ENCODE assay signal across 7 cellular contexts in the genomic region with DNA sequence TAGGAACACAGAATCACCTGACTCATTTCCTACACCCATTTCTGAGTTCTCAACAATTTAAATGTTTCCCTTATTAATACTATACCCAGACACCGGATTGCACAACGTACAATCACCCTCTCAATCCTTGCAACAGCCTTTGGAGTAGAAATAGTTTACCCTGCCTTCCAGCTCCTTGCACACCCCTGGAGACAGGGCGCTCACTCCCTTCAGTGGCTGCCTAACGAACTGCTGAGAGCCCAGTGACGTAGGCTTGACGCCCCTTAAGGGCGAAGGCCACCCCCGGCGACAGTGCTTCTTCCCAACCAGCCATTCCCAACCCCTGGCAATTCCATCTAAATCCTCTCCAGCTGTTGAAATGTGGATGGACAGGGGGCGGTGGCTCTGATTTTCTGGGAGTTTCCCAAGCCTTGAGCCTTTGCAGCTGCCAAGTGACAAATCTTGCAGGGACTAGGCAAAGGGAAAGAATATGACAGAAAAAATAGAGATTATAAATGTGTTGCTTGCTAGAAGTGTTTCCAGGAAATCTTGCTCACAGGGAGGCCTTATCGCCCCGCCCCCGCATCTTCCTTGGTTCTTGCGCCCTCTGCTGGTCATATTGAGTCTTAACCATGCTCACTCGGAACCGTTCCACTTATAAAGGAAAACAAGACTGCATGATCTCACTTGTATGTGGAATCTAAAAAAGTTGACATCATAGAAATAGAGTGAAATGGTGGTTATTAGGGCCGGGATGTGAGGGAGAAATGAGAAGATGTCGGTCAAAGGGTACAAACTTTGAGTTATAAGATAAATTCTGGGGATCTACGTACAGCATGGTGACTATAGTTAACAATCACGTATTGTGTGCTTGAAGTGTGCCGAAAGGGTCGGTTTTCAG. TPM values are rescaled to one million over a fixed set of nuclear protein-coding genes. Genes with fewer than 3 reads are reported as not detected.
DNase-seq lines count a peak whose midpoint lies in the region; TF ChIP-seq lines count a peak whose summit lies in the region.

No MANE protein-coding gene starts in this region.

- DNase-seq in NCI-H1092 treated with DMSO at 0.1 percent for 48 hours (lab: John Stamatoyannopoulos, UW) (peak; percentile 86), SKM-1 treated with dmso at 0.1 percent for 144 hours (lab: John Stamatoyannopoulos, UW; ENCODE audit: unreplicated experiment) (peak; percentile 61), glutamatergic neuron (peak; percentile 79), posterior vena cava (ENCODE audit: low spot score) (peak; percentile 93), ureter (ENCODE audit: low spot score) (peak; percentile 89)

- peak; percentile 63 for TF ChIP-seq CTCF in GM12875 (IDR thresholded peaks at IDR 0.05; ENCODE audit: borderline replicate concordance, insufficient read depth, low read depth, low read length)
- peak; percentile 83 for TF ChIP-seq CTCF in glutamatergic neuron (IDR thresholded peaks at IDR 0.05; ENCODE audit: partially characterized antibody, unreplicated experiment)

- no peaks in the 10 kb centered on the region for H3K36me3 Mint-ChIP-seq in activated naive CD4-positive, alpha-beta T cell treated with anti-CD3 and anti-CD28 coated beads, Interleukin-2, amount 50 U/mL, for 24 hours
- no peaks in the 10 kb centered on the region for H3K36me3 Mint-ChIP-seq in glutamatergic neuron (ENCODE audit: unreplicated experiment)

- no peaks in the 10 kb centered on the region for H3K9me3 Mint-ChIP-seq in activated naive CD4-positive, alpha-beta T cell treated with anti-CD3 and anti-CD28 coated beads, Interleukin-2, amount 50 U/mL, for 24 hours
- peaks cover 5% of the 10 kb centered on the region for H3K9me3 Mint-ChIP-seq in glutamatergic neuron (ENCODE audit: unreplicated experiment)

- H3K27ac Mint-ChIP-seq in activated naive CD4-positive, alpha-beta T cell treated with anti-CD3 and anti-CD28 coated beads, Interleukin-2, amount 50 U/mL, for 24 hours = peak overlapping the region; percentile 68
- no peak overlapping the region for H3K27ac Mint-ChIP-seq in glutamatergic neuron (ENCODE audit: unreplicated experiment)

- H3K4me3 ChIP-seq in GM12875 (ENCODE audit: low read depth, low read length) = no peak overlapping the region

- H3K4me1 Mint-ChIP-seq in activated naive CD4-positive, alpha-beta T cell treated with anti-CD3 and anti-CD28 coated beads, Interleukin-2, amount 50 U/mL, for 24 hours = peaks cover 39% of the 10 kb centered on the region
- peaks cover 3% of the 10 kb centered on the region for H3K4me1 Mint-ChIP-seq in glutamatergic neuron (ENCODE audit: low read depth, unreplicated experiment)

- peak overlapping the region; percentile 11 for H3K4me3 Mint-ChIP-seq in activated naive CD4-positive, alpha-beta T cell treated with anti-CD3 and anti-CD28 coated beads, Interleukin-2, amount 50 U/mL, for 24 hours
- no peak overlapping the region for H3K4me3 Mint-ChIP-seq in glutamatergic neuron (ENCODE audit: unreplicated experiment)

- peaks cover 37% of the 10 kb centered on the region for H3K27me3 Mint-ChIP-seq in activated naive CD4-positive, alpha-beta T cell treated with anti-CD3 and anti-CD28 coated beads, Interleukin-2, amount 50 U/mL, for 24 hours
- peaks cover 21% of the 10 kb centered on the region for H3K27me3 Mint-ChIP-seq in glutamatergic neuron (ENCODE audit: unreplicated experiment)

- intact Hi-C loops in posterior vena cava (cut with DNase I) = loop anchor here (2.0 to 10.0 kb wide), 4 partner anchors 138 to 388 kb away; a partner anchor contains a TSS

RNA-seq across cellular contexts. Expression of a gene that starts 7.6 kb away (rescaled TPM):
- total RNA-seq in glutamatergic neuron (ENCODE audit: unreplicated experiment) (6.9 TPM), posterior vena cava (not detected), ureter (not detected)
